Comparison of ENCODE assay signal across 8 cellular contexts in genomic region chr2:64036343-64036742, GRCh38.
DNase-seq lines count a peak whose midpoint lies in the region; ATAC-seq lines count a peak whose summit lies in the region.

No MANE protein-coding gene starts in this region.

- peaks cover 11% of the 10 kb centered on the region for H3K36me3 Mint-ChIP-seq in activated T-cell treated with anti-CD3 and anti-CD28 coated beads, Interleukin-2, amount 50 U/mL, for 24 hours (ENCODE audit: low read depth)

- peak overlapping the region; percentile 96 for H3K27ac Mint-ChIP-seq in activated T-cell treated with anti-CD3 and anti-CD28 coated beads, Interleukin-2, amount 50 U/mL, for 24 hours

- no peak for DNase-seq in activated T-cell treated with anti-CD3 and anti-CD28 coated beads, Interleukin-2, amount 50 U/mL, for 24 hours
- DNase-seq in activated T-cell treated with anti-CD3 and anti-CD28 coated beads, Interleukin-2, amount 50 U/mL, for 1 hour: no peak
- DNase-seq in NCI-H748 (lab: John Stamatoyannopoulos, UW; ENCODE audit: unreplicated experiment) (peak; percentile 41), dedifferentiated amniotic fluid mesenchymal stem cell (ENCODE audit: extremely low spot score) (peak; percentile 38), RPMI8226 (no peak), D341Med (ENCODE audit: low spot score) (no peak), DMS 273 treated with DMSO at 0.1 percent for 48 hours (lab: John Stamatoyannopoulos, UW) (no peak)

- H3K9me3 Mint-ChIP-seq in activated T-cell treated with anti-CD3 and anti-CD28 coated beads, Interleukin-2, amount 50 U/mL, for 24 hours: peaks cover 19% of the 10 kb centered on the region

- H3K27me3 Mint-ChIP-seq in activated T-cell treated with anti-CD3 and anti-CD28 coated beads, Interleukin-2, amount 50 U/mL, for 24 hours: no peaks in the 10 kb centered on the region

- peak overlapping the region; percentile 65 for H3K4me3 Mint-ChIP-seq in activated T-cell treated with anti-CD3 and anti-CD28 coated beads, Interleukin-2, amount 50 U/mL, for 24 hours

- ATAC-seq in HG02852 (IDR thresholded peaks at IDR 0.05; ENCODE audit: unreplicated experiment): peak; percentile 98

- peaks cover 59% of the 10 kb centered on the region for H3K4me1 Mint-ChIP-seq in activated T-cell treated with anti-CD3 and anti-CD28 coated beads, Interleukin-2, amount 50 U/mL, for 24 hours (ENCODE audit: low read depth)

Comparison
In these comparisons a context has a peak if more than half of its experiments do, and no peak if none do; other contexts are left out.
1. DNase-seq: peak in NCI-H748 (single experiment) and dedifferentiated amniotic fluid mesenchymal stem cell (single experiment); none in activated T-cell treated with anti-CD3 and anti-CD28 coated beads, Interleukin-2, amount 50 U/mL, for 24 hours (single experiment), activated T-cell treated with anti-CD3 and anti-CD28 coated beads, Interleukin-2, amount 50 U/mL, for 1 hour (single experiment), RPMI8226 (single experiment), D341Med (single experiment) and DMS 273 treated with DMSO at 0.1 percent for 48 hours (single experiment).